Comparison of ENCODE assay signal across 19 cellular contexts in the genomic region with DNA sequence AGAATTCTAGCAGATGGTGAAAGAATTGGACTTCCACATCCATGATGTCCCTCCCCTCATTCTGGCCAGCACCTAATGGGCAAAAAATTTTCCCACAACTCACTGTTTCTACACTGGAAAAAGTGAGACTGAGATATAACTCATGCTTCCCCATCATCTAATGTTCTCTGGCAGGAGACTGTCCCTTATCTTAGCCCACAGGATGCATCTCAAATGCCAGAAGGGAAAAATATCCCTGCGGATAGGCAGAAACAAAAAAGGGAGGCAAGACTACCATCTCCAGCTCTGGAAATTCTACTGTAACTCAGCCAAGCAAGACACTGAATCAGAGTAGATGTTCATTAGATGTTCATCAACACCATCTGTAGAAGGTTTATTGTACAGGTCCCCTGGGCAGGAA.
"Had no signal": no experiment of that assay in that cellular context is flagged by ENCODE, and none has a peak within 500 bp of the region (broad histone marks: within the 10 kb centered on the region; RNA-seq: fewer than 3 reads in every experiment).

No MANE protein-coding gene starts in this region.

- H3K27me3 Mint-ChIP-seq: effector memory CD8-positive, alpha-beta T cell had no signal

- H3K4me3 ChIP-seq: esophagus muscularis mucosa, gastroesophageal sphincter, sigmoid colon, skin epidermis, stomach, thoracic aorta, transverse colon had no signal

- H3K27ac ChIP-seq: epithelial cell of prostate, esophagus muscularis mucosa, gastroesophageal sphincter, sigmoid colon, skin epidermis, stomach, thoracic aorta, transverse colon had no signal

- H3K4me1 ChIP-seq: esophagus muscularis mucosa, gastroesophageal sphincter, sigmoid colon had no signal

- H3K27me3 ChIP-seq: esophagus muscularis mucosa, gastroesophageal sphincter, sigmoid colon, stomach, transverse colon had no signal

- ATAC-seq: effector memory CD8-positive, alpha-beta T cell; gastroesophageal sphincter; left lobe of liver had no signal

- DNase-seq: cortex of kidney; effector memory CD8-positive, alpha-beta T cell; foreskin fibroblast; glutamatergic neuron; islet precursor cell; nephron progenitor cell; sigmoid colon; stimulated activated CD4-positive, alpha-beta T cell treated with anti-CD3 and anti-CD28 coated beads, Interleukin-12 subunit alpha, Interleukin-12 subunit beta, amount 100 ng/mL, for 4 hours; stimulated activated naive CD4-positive, alpha-beta T cell; stomach; substantia nigra; transverse colon had no signal

- H3K36me3 ChIP-seq: thoracic aorta had no signal

- H3K4me3 Mint-ChIP-seq: mesothelial cell of epicardium, nephron progenitor cell had no signal

- H3K27ac Mint-ChIP-seq: mesothelial cell of epicardium, nephron progenitor cell had no signal

- H3K4me1 Mint-ChIP-seq: mesothelial cell of epicardium had no signal
